In the genomic region with DNA sequence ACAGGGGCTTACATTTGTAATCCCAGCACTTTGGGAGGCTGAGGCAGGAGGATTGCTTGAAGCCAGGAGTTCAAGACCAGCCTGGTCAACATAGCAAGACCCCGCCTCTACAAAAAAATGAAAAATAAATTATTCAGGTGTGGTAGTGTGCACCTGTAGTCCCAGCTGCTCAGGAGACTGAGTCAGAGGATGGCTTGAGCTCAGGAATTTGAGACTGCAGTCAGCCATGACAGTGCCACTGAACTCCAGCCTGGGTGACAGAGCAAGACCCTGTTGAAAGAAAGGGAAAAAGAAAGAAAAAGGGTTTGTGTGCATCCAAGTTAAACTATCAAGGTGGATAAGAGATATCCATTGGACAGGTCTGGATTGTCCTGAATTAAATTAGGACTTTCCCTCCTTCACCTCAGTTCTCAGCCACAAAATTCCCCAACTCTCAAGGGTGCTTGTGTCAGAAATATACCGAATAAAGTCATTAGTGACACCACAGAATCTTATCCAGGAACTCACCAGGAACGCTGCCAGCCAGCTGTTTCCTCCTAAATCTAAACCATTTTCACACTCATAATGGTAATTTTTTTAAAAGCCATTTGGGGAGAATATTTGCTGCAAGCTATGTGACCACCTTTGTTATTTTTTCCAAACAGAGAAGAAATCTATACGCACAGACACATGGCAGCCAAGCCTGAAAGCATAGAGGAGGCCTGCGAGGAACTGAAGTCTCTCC, we compare ENCODE assay signal across 18 cellular contexts. TPM values are rescaled to one million over a fixed set of nuclear protein-coding genes. Genes with fewer than 3 reads are reported as not detected.
DNase-seq lines count a peak whose midpoint lies in the region; ATAC-seq and TF ChIP-seq lines count a peak whose summit lies in the region.
"Had no signal": no experiment of that assay in that cellular context is flagged by ENCODE, and none has a peak within 500 bp of the region (broad histone marks: within the 10 kb centered on the region; RNA-seq: fewer than 3 reads in every experiment).

No MANE protein-coding gene starts in this region.

- H3K9me3 ChIP-seq in SJCRH30 (replicated peaks), result no peaks in the 10 kb centered on the region
- H3K9me3 ChIP-seq: Caco-2 had no signal

- TF ChIP-seq EP300 in Ishikawa (IDR thresholded peaks at IDR 0.05; ENCODE audit: borderline replicate concordance), result peak; percentile 51

- DNase-seq in SJCRH30, result peak; percentile 70 to 80
- DNase-seq in foreskin keratinocyte, result no peak
- peak; percentile 57 for DNase-seq in pulmonary artery endothelial cell (ENCODE audit: low read depth, low spot score)
- DNase-seq in posterior vena cava (ENCODE audit: low spot score), result no peak
- DNase-seq in stimulated activated CD4-positive, alpha-beta T cell treated with anti-CD3 and anti-CD28 coated beads, Interleukin-4, amount 100 ng/mL, for 4 hours, result no peak
- no peak for DNase-seq in mucosa of gallbladder (ENCODE audit: low spot score)
- DNase-seq: AML-193; Caco-2; CD4-positive, CD25-positive, alpha-beta regulatory T cell; DMS153; KBM-7; NCI-H2227 treated with DMSO at 0.1 percent for 48 hours; NCI-H524; SHP77 had no signal

- no peak for TF ChIP-seq RAD21 in Ishikawa (IDR thresholded peaks at IDR 0.05; ENCODE audit: low read depth)

- ATAC-seq in foreskin keratinocyte (no peak), HG02938 (IDR thresholded peaks at IDR 0.05; ENCODE audit: unreplicated experiment) (no peak)
- ATAC-seq: HCT116 had no signal

- H3K27me3 ChIP-seq in SJCRH30 (no peaks in the 10 kb centered on the region), foreskin keratinocyte (no peaks in the 10 kb centered on the region)

- no peak overlapping the region for H3K4me3 ChIP-seq in SJCRH30
- H3K4me3 ChIP-seq: GM23338 had no signal

- peaks cover 41% of the 10 kb centered on the region for H3K4me1 ChIP-seq in SJCRH30
- peaks cover 57% of the 10 kb centered on the region for H3K4me1 ChIP-seq in foreskin keratinocyte
- H3K4me1 ChIP-seq: Caco-2 had no signal

- H3K27ac ChIP-seq in SJCRH30 (peak overlapping the region; percentile 69), foreskin keratinocyte (peak overlapping the region; percentile 93)

- intact Hi-C loops in posterior vena cava (cut with DNase I), result no loop called here

- H3K36me3 ChIP-seq in SJCRH30, result no peaks in the 10 kb centered on the region

- no peak for TF ChIP-seq CTCF in foreskin keratinocyte (conservative IDR thresholded peaks at IDR 0.05)

TF ChIP-seq in Ishikawa, 13 proteins besides CTCF, POLR2A, EP300 and RAD21:
- TF ChIP-seq TAF1 (IDR thresholded peaks at IDR 0.05; ENCODE audit: low read depth) (no peak), TEAD4 (IDR thresholded peaks at IDR 0.05) (peak; percentile 71), FOXM1 (IDR thresholded peaks at IDR 0.05; ENCODE audit: borderline replicate concordance, low read depth) (no peak), NFIC (IDR thresholded peaks at IDR 0.05) (no peak), EGR1 (IDR thresholded peaks at IDR 0.05) (no peak), YY1 (IDR thresholded peaks at IDR 0.05; ENCODE audit: low read depth) (peak; percentile 78), ZBTB7A (IDR thresholded peaks at IDR 0.05; ENCODE audit: low read depth) (no peak), CEBPB (IDR thresholded peaks at IDR 0.05) (no peak), CREB1 (IDR thresholded peaks at IDR 0.05; ENCODE audit: low read depth) (no peak), TCF12 (IDR thresholded peaks at IDR 0.05; ENCODE audit: low read depth) (peak; percentile 77)
- TF ChIP-seq, protein P1, sequence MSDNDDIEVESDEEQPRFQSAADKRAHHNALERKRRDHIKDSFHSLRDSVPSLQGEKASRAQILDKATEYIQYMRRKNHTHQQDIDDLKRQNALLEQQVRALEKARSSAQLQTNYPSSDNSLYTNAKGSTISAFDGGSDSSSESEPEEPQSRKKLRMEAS (IDR thresholded peaks at IDR 0.05), result no peak
- TF ChIP-seq, protein P2, sequence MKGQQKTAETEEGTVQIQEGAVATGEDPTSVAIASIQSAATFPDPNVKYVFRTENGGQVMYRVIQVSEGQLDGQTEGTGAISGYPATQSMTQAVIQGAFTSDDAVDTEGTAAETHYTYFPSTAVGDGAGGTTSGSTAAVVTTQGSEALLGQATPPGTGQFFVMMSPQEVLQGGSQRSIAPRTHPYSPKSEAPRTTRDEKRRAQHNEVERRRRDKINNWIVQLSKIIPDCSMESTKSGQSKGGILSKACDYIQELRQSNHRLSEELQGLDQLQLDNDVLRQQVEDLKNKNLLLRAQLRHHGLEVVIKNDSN (IDR thresholded peaks at IDR 0.05), result no peak
- TF ChIP-seq, protein P3, sequence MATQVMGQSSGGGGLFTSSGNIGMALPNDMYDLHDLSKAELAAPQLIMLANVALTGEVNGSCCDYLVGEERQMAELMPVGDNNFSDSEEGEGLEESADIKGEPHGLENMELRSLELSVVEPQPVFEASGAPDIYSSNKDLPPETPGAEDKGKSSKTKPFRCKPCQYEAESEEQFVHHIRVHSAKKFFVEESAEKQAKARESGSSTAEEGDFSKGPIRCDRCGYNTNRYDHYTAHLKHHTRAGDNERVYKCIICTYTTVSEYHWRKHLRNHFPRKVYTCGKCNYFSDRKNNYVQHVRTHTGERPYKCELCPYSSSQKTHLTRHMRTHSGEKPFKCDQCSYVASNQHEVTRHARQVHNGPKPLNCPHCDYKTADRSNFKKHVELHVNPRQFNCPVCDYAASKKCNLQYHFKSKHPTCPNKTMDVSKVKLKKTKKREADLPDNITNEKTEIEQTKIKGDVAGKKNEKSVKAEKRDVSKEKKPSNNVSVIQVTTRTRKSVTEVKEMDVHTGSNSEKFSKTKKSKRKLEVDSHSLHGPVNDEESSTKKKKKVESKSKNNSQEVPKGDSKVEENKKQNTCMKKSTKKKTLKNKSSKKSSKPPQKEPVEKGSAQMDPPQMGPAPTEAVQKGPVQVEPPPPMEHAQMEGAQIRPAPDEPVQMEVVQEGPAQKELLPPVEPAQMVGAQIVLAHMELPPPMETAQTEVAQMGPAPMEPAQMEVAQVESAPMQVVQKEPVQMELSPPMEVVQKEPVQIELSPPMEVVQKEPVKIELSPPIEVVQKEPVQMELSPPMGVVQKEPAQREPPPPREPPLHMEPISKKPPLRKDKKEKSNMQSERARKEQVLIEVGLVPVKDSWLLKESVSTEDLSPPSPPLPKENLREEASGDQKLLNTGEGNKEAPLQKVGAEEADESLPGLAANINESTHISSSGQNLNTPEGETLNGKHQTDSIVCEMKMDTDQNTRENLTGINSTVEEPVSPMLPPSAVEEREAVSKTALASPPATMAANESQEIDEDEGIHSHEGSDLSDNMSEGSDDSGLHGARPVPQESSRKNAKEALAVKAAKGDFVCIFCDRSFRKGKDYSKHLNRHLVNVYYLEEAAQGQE (IDR thresholded peaks at IDR 0.05; ENCODE audit: low read depth), result no peak

RNA-seq across cellular contexts. Expression of gene AFAP1L2, which starts 12.0 kb away (rescaled TPM):
- 1.8 and 2.2 TPM in 2 replicates for total RNA-seq in SJCRH30 (2014; rRNA removed; shearing (Covaris generic))
- total RNA-seq in foreskin keratinocyte (53.8 and 58.4 TPM in 2 replicates), pulmonary artery endothelial cell (1.3 and 7.3 TPM in 2 replicates), posterior vena cava (1 to 10 TPM; 4.5 to 7.9 TPM), mucosa of gallbladder (6.3 TPM)
- polyA plus RNA-seq in foreskin keratinocyte, result 24.2 and 24.6 TPM in 2 replicates

Comparison
In these comparisons a context has a peak if more than half of its experiments do, and no peak if none do; other contexts are left out.
1. DNase-seq: peak in SJCRH30 (2 of 2) and pulmonary artery endothelial cell (single experiment); none in foreskin keratinocyte (0 of 2), posterior vena cava (single experiment), stimulated activated CD4-positive, alpha-beta T cell treated with anti-CD3 and anti-CD28 coated beads, Interleukin-4, amount 100 ng/mL, for 4 hours (0 of 2) and mucosa of gallbladder (single experiment).